ENCODE assay signal across 22 cellular contexts in the genomic region with DNA sequence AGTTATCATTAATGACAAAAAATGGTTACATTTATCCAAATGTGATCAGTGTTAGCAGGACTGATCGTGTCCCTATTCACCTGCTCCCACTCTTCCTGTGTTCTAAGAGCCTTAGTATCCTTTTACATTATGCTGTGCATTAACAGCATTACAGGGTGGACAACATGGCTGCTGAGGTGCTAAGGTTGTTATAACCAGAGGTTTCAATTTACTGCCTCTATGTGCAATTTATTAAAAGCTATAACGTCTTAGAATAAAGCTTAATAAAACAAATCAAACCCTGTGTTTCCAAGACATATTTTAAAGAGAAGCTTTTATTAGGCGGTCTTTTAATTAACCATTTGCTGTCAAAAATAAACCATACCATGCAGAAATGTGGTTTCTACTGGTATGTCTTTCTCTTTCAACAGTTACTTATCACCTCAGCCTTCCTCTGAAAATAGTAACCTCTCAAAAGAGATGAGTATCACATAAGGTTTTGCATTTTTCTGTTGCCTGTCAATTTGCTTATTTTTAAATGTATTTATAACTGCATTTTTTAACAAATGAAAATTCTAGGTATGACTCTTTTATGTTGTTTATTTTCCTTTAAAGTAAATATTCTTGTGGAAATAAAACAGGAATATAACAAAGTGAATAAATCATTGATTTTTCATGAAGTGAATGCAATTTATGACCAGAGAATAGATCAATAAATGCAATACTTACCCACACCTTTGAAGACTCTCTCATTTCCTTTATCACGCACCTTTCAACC.
DNase-seq lines count a peak whose midpoint lies in the region; ATAC-seq lines count a peak whose summit lies in the region.
"Had no signal": no experiment of that assay in that cellular context is flagged by ENCODE, and none has a peak within 500 bp of the region (broad histone marks: within the 10 kb centered on the region; RNA-seq: fewer than 3 reads in every experiment).

No MANE protein-coding gene starts in this region.

- CTCF ChIA-PET in CD4-positive, alpha-beta memory T cell (lab: Charles Lee; ENCODE audit: partially characterized antibody) = no interaction called here

- no peaks in the 10 kb centered on the region for H3K36me3 ChIP-seq in CD4-positive, alpha-beta memory T cell (ENCODE audit: insufficient read depth, low read length)

- peak; percentile 48 for ATAC-seq in GM18520 (IDR thresholded peaks at IDR 0.05; ENCODE audit: unreplicated experiment)
- peak; percentile 58 for ATAC-seq in GM19372 (IDR thresholded peaks at IDR 0.05; ENCODE audit: low read depth, unreplicated experiment)
- peak; percentile 65 for ATAC-seq in HG02588 (IDR thresholded peaks at IDR 0.05; ENCODE audit: unreplicated experiment)
- peak; percentile 60 for ATAC-seq in HG03159 (IDR thresholded peaks at IDR 0.05; ENCODE audit: unreplicated experiment)
- ATAC-seq: A549, HCT116, Panc1, psoas muscle, T-cell had no signal

- H3K27ac Mint-ChIP-seq in CD4-positive, alpha-beta memory T cell = no peak overlapping the region
- H3K27ac Mint-ChIP-seq: memory B cell, T-cell had no signal

- H3K27me3 Mint-ChIP-seq in CD4-positive, alpha-beta memory T cell = no peaks in the 10 kb centered on the region
- H3K27me3 Mint-ChIP-seq: memory B cell, T-cell had no signal

- intact Hi-C loops in CD4-positive, alpha-beta memory T cell (cut with micrococcal nuclease) = no loop called here

- no peaks in the 10 kb centered on the region for H3K36me3 Mint-ChIP-seq in CD4-positive, alpha-beta memory T cell
- H3K36me3 Mint-ChIP-seq: memory B cell, T-cell had no signal

- POLR2A ChIA-PET in CD4-positive, alpha-beta memory T cell (lab: Charles Lee; ENCODE audit: partially characterized antibody) = no interaction called here

- no peak overlapping the region for H3K4me3 ChIP-seq in CD4-positive, alpha-beta memory T cell (ENCODE audit: low read length in 2 of 2)
- H3K4me3 ChIP-seq: A549, psoas muscle had no signal

- H3K4me1 Mint-ChIP-seq in CD4-positive, alpha-beta memory T cell = no peaks in the 10 kb centered on the region
- H3K4me1 Mint-ChIP-seq: memory B cell, T-cell had no signal

- peaks cover 3 to 21% (median 13%) of the 10 kb centered on the region in 8 donors for H3K9me3 Mint-ChIP-seq in CD4-positive, alpha-beta memory T cell

- no peak overlapping the region for H3K27ac ChIP-seq in CD4-positive, alpha-beta memory T cell (ENCODE audit: low read depth, low read length)
- H3K27ac ChIP-seq: A549, psoas muscle had no signal

- no peaks in the 10 kb centered on the region for H3K27me3 ChIP-seq in CD4-positive, alpha-beta memory T cell (ENCODE audit: insufficient read depth, low read length)

- no peak for DNase-seq in SIG-M5 (lab: John Stamatoyannopoulos, UW)
- no peak for DNase-seq in CD4-positive, alpha-beta memory T cell
- no peak for DNase-seq in activated CD4-positive, alpha-beta T cell treated with anti-CD3 and anti-CD28 coated beads, Interleukin-2, amount 50 U/mL, for 4 hours
- no peak for DNase-seq in NCI-H510A (lab: John Stamatoyannopoulos, UW)
- DNase-seq: activated naive CD4-positive, alpha-beta T cell treated with Interleukin-2 at 50 U/mL for 16 hours; activated T-cell treated with anti-CD3 and anti-CD28 coated beads, Interleukin-2, amount 50 U/mL, for 48 hours; Caco-2; cortex of kidney; glutamatergic neuron; NCI-H1092; NCI-H1930; NCI-H345; psoas muscle; T-cell had no signal

- H3K4me3 Mint-ChIP-seq in CD4-positive, alpha-beta memory T cell = no peak overlapping the region
- H3K4me3 Mint-ChIP-seq: memory B cell, T-cell had no signal

- H3K4me1 ChIP-seq in CD4-positive, alpha-beta memory T cell (ENCODE audit: insufficient read depth, low read length) = no peaks in the 10 kb centered on the region
- H3K4me1 ChIP-seq: A549, Caco-2, psoas muscle had no signal

- no peaks in the 10 kb centered on the region for H3K9me3 ChIP-seq in CD4-positive, alpha-beta memory T cell (ENCODE audit: control insufficient read depth in 1 of 2, low read length in 2 of 2)
- H3K9me3 ChIP-seq: A549, Caco-2, psoas muscle had no signal
